Comparison of ENCODE assay signal across 21 cellular contexts in the genomic region with DNA sequence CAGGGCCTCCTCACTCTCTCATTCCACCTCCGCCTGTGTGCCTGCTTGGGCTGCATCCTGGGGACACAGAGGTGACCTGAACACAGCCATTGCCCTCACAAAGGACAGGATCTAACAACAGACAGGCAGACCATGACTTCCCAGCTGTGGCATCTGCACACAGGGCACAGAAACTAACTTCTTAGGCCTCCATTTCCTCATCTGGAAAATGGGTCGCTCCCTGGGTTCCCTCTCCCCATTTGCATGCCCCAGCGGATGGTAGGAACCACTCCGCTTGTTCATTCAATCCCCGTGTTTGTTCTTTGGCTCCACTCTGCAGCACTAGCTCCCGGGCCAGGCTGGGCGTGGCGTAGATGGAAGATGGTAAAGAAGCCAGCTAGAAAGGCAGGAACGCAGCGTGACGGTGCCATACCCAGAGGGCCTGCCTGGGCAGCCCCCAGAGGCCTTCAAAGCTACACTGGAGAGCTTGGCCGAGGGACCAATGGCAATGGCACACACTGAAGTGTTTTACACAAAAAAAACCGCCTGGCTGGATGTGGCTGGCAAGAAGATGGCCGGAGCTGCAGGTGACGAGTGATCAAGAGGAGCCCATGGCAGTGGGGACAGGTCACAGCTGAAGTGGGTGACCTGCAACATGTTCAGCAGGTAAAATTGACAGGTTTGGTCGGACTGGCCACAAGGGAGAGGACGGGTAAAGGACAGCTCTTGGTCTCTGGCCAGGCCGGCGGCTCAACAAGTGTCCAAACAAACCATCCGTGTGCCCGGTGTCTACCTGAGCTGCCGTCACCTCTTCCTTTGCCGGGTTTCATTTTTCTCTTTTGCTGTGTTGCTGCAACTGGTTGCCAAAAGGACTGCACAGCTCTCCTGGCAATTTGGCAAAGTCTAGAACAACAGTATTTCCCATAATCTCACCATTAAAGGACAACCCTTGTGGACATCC.
A peak's percentile ranks its signal among the peaks of the same experiment; 100 is the strongest.
DNase-seq lines count a peak whose midpoint lies in the region; ATAC-seq and TF ChIP-seq lines count a peak whose summit lies in the region.
"Had no signal": no experiment of that assay in that cellular context is flagged by ENCODE, and none has a peak within 500 bp of the region (broad histone marks: within the 10 kb centered on the region; RNA-seq: fewer than 3 reads in every experiment).

No MANE protein-coding gene starts in this region.

- POLR2A ChIA-PET in OCI-LY7 (lab: Charles Lee): no interaction called here

- H3K27ac ChIP-seq in breast epithelium (no peak overlapping the region), right lobe of liver (no peak overlapping the region), OCI-LY7 (ENCODE audit: low read depth, low read length, poor library complexity, severe bottlenecking) (no peak overlapping the region)
- H3K27ac ChIP-seq: body of pancreas, gastroesophageal sphincter, left lung, PC-9, SJSA1, suprapubic skin had no signal

- TF ChIP-seq POLR2A in breast epithelium (IDR thresholded peaks at IDR 0.05): no peak
- TF ChIP-seq POLR2A in right lobe of liver (IDR thresholded peaks at IDR 0.05): no peak

- no peaks in the 10 kb centered on the region for H4K20me1 ChIP-seq in OCI-LY7 (ENCODE audit: insufficient read depth, low read length)

- H3K9me2 ChIP-seq in OCI-LY7 (ENCODE audit: insufficient read depth, low read length): no peaks in the 10 kb centered on the region

- DNase-seq in DMS153 (lab: John Stamatoyannopoulos, UW) (peak; percentile 57), DMS79 treated with DMSO at 0.1 percent for 48 hours (lab: John Stamatoyannopoulos, UW) (peak; percentile 58), breast epithelium (ENCODE audit: low spot score in 2 of 2) (peak; percentile 48 to 60), right lobe of liver (peak in 1 of 3 donors; percentile 55), OCI-LY7 (ENCODE audit: low spot score) (no peak), germinal center (ENCODE audit: low spot score) (no peak), NCI-H1105 treated with DMSO at 0.1 percent for 48 hours (lab: John Stamatoyannopoulos, UW) (no peak)
- DNase-seq: activated naive CD4-positive, alpha-beta T cell treated with Interleukin-2 at 50 U/mL for 16 hours; BE2C; body of pancreas; erythroblast; left lung; NCI-H2171 treated with DMSO at 0.1 percent for 48 hours; NCI-H774; PC-9; stimulated activated CD4-positive, alpha-beta T cell treated with anti-CD3 and anti-CD28 coated beads, Interleukin-2, amount 100 ng/mL, for 24 hours had no signal

- CTCF ChIA-PET in OCI-LY7 (lab: Charles Lee; ENCODE audit: unreplicated experiment): no interaction called here

- peak; percentile 23 to 68 (median 48) for ATAC-seq in right lobe of liver
- no peak for ATAC-seq in HG02588 (IDR thresholded peaks at IDR 0.05; ENCODE audit: unreplicated experiment)
- ATAC-seq: activated CD4-positive, CD25-positive, alpha-beta regulatory T cell treated with anti-CD3 and anti-CD28 coated beads, Interleukin-2, amount 50 U/mL, for 24 hours; body of pancreas; gastroesophageal sphincter; left lung had no signal

- intact Hi-C loops in breast epithelium (cut with DNase I; ENCODE audit: low total_unique reads) (loop anchor here (5.0 kb wide), 1 partner anchor 952 kb away; no protein-coding TSS in a partner anchor), right lobe of liver (cut with DNase I) (no loop called here), OCI-LY7 (cut with micrococcal nuclease; ENCODE audit: unreplicated experiment) (no loop called here)

- no peaks in the 10 kb centered on the region for H3K4me1 ChIP-seq in breast epithelium
- no peaks in the 10 kb centered on the region for H3K4me1 ChIP-seq in right lobe of liver
- H3K4me1 ChIP-seq in OCI-LY7 (ENCODE audit: insufficient read depth, low read length, poor library complexity, severe bottlenecking): no peaks in the 10 kb centered on the region
- H3K4me1 ChIP-seq: BE2C, body of pancreas, gastroesophageal sphincter had no signal

- 76% methylated on average over 12 of the region's 23 CpGs for whole genome bisulfite sequencing in right lobe of liver (ENCODE audit: insufficient coverage, low coverage, low lambda C conversion rate, missing lambda C conversion rate)

- no peak overlapping the region for H2AFZ ChIP-seq in OCI-LY7 (ENCODE audit: low read length)
- H2AFZ ChIP-seq: PC-9 had no signal

- H3K4me2 ChIP-seq in OCI-LY7 (ENCODE audit: low read length): no peak overlapping the region
- H3K4me2 ChIP-seq: PC-9 had no signal

- TF ChIP-seq CTCF in breast epithelium (IDR thresholded peaks at IDR 0.05) (no peak), right lobe of liver (IDR thresholded peaks at IDR 0.05) (no peak), OCI-LY7 (conservative IDR thresholded peaks at IDR 0.05; ENCODE audit: low read length) (no peak)

- BruUV-seq in OCI-LY7 (replicated peaks; lab: Mats Ljungman, UMichigan): no TSS peak

- no peaks in the 10 kb centered on the region for H3K27me3 ChIP-seq in breast epithelium
- no peaks in the 10 kb centered on the region for H3K27me3 ChIP-seq in right lobe of liver
- H3K27me3 ChIP-seq: BE2C, body of pancreas, gastroesophageal sphincter, left lung, SJSA1, suprapubic skin had no signal

- H3K9me3 ChIP-seq in breast epithelium: no peaks in the 10 kb centered on the region
- H3K9me3 ChIP-seq in right lobe of liver: no peaks in the 10 kb centered on the region
- H3K9me3 ChIP-seq in OCI-LY7 (ENCODE audit: low read length): no peaks in the 10 kb centered on the region
- H3K9me3 ChIP-seq: BE2C, body of pancreas, gastroesophageal sphincter, left lung, SJSA1, suprapubic skin had no signal

- no peaks in the 10 kb centered on the region for H3K79me2 ChIP-seq in OCI-LY7 (ENCODE audit: insufficient read depth, low read depth, low read length)

- H3K36me3 ChIP-seq in breast epithelium (no peaks in the 10 kb centered on the region), right lobe of liver (no peaks in the 10 kb centered on the region), OCI-LY7 (ENCODE audit: insufficient read depth, low read length) (no peaks in the 10 kb centered on the region)
- H3K36me3 ChIP-seq: BE2C, gastroesophageal sphincter, left lung, SJSA1, suprapubic skin had no signal

- H3K4me3 ChIP-seq in breast epithelium: peak overlapping the region in 2 of 3 donors; percentile 27 to 51
- H3K4me3 ChIP-seq in right lobe of liver: no peak overlapping the region
- H3K4me3 ChIP-seq in OCI-LY7 (ENCODE audit: low read depth, low read length, poor library complexity, severe bottlenecking): no peak overlapping the region
- H3K4me3 ChIP-seq: body of pancreas, gastroesophageal sphincter, left lung, PC-9, SJSA1, suprapubic skin had no signal

Comparison
In these comparisons a context has a peak if more than half of its experiments do, and no peak if none do; other contexts are left out.
1. DNase-seq: peak in DMS153 (single experiment), DMS79 treated with DMSO at 0.1 percent for 48 hours (single experiment) and breast epithelium (2 of 2); none in OCI-LY7 (single experiment), germinal center (single experiment) and NCI-H1105 treated with DMSO at 0.1 percent for 48 hours (single experiment).
2. H3K4me3 ChIP-seq: peak in breast epithelium (2 of 3); none in right lobe of liver (0 of 3) and OCI-LY7 (single experiment).